ENCODE assay signal across 1 cellular context in the genomic region with DNA sequence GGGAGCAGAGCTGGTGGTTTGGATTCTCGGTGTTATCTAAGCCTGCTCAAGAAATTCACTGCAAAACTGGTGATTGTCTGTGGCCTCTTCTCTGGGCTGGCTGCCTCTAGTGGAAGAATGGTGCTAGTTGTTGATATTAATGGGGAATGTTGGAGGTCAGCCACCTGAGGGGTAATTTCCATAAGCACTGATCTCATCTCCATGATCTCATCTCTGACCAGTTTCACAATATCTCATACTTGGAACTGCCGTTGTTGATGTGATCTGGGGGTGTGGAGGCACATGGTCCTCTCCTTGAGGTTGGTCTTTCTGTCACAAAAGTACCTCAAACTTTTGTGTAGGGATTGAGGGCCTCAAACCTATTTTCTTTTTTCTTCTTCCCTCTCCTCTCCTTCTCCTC.
TF ChIP-seq lines count a peak whose summit lies in the region.

No MANE protein-coding gene starts in this region.

TF ChIP-seq in IMR-90, 13 proteins besides CTCF, POLR2A, EP300 and RAD21 (continued from another document):
- TF ChIP-seq RFX5 (IDR thresholded peaks at IDR 0.05; ENCODE audit: low read depth, low read length): 0 out of 2 replicates have a peak, but pooled peaks have one; percentile 27
- peak; percentile 42; the same call in 1 of the 2 replicates for TF ChIP-seq FOS (IDR thresholded peaks at IDR 0.05; ENCODE audit: low read depth, low read length)
